ENCODE assay signal across 19 cellular contexts in the genomic region with DNA sequence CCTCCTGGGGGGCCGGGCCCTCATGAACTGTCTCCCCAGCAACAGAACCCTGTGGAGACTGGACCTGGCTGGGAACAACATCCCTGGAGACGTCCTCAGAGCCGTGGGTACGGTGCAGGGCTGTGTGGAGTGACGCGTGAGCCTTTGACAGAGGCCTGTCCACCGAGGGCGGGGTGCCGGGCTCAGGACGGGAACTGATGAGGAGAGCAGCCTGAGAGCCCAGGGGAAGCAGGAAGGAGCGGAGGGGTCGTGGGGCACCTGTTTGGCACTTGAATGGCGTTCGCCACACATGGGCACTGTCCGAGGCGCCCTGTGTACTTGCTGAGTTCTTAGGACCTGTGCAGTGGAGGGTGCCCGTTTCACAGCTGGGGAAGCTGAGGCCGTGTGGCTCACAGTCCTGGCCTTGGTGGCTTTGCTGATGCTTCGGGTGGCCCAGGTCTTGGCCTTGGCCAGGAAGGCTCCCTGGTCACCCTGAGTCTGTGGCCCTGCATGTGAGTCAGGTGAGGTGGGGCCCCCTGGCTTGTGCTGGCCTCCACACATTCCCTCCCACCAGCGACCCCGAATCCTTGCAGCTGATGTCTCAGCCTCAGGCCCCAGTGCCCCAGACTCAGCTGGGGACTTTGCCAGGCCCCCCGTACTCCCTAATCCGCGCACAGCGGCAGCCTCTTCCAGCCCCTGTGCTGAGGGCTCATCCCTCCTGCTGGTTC. TPM values are rescaled to one million over a fixed set of nuclear protein-coding genes. Genes with fewer than 3 reads are reported as not detected.
DNase-seq lines count a peak whose midpoint lies in the region; ATAC-seq, FAIRE-seq and TF ChIP-seq lines count a peak whose summit lies in the region.
"Had no signal": no experiment of that assay in that cellular context is flagged by ENCODE, and none has a peak within 500 bp of the region (broad histone marks: within the 10 kb centered on the region; RNA-seq: fewer than 3 reads in every experiment).

No MANE protein-coding gene starts in this region.

- H3K9me3 ChIP-seq in CD4-positive, alpha-beta T cell (ENCODE audit: control insufficient read depth, low read length): no peaks in the 10 kb centered on the region
- H3K9me3 ChIP-seq in T-helper 17 cell (ENCODE audit: control insufficient read depth, low read length, poor library complexity, severe bottlenecking): no peaks in the 10 kb centered on the region
- H3K9me3 ChIP-seq: SJCRH30 had no signal

- no peaks in the 10 kb centered on the region for H3K27me3 Mint-ChIP-seq in T-helper 2 cell treated with Interferon-gamma antibody and Interleukin-4, amounts not matched to agents 5 μg/mL and 100 μg/mL, for 36 hours (ENCODE audit: low read depth)
- H3K27me3 Mint-ChIP-seq in CD4-positive, alpha-beta T cell: no peaks in the 10 kb centered on the region
- H3K27me3 Mint-ChIP-seq in T-helper 17 cell: no peaks in the 10 kb centered on the region
- H3K27me3 Mint-ChIP-seq in neural crest cell (ENCODE audit: low read depth): peaks cover 4% of the 10 kb centered on the region
- H3K27me3 Mint-ChIP-seq in mesothelial cell of epicardium (ENCODE audit: low read depth): no peaks in the 10 kb centered on the region

- no peaks in the 10 kb centered on the region for H3K9me3 Mint-ChIP-seq in T-helper 2 cell treated with Interferon-gamma antibody and Interleukin-4, amounts not matched to agents 5 μg/mL and 100 μg/mL, for 36 hours
- no peaks in the 10 kb centered on the region for H3K9me3 Mint-ChIP-seq in CD4-positive, alpha-beta T cell
- H3K9me3 Mint-ChIP-seq in neural crest cell: no peaks in the 10 kb centered on the region
- no peaks in the 10 kb centered on the region for H3K9me3 Mint-ChIP-seq in mesothelial cell of epicardium
- H3K9me3 Mint-ChIP-seq: CD14-positive monocyte had no signal

- intact Hi-C loops in CD4-positive, alpha-beta T cell (cut with DNase I, micrococcal nuclease): no loop called here

- peak overlapping the region; percentile 26 for H3K4me3 Mint-ChIP-seq in T-helper 2 cell treated with Interferon-gamma antibody and Interleukin-4, amounts not matched to agents 5 μg/mL and 100 μg/mL, for 36 hours
- peak overlapping the region; percentile 30 for H3K4me3 Mint-ChIP-seq in CD4-positive, alpha-beta T cell
- peak overlapping the region; percentile 57 for H3K4me3 Mint-ChIP-seq in T-helper 17 cell
- peak overlapping the region; percentile 85 for H3K4me3 Mint-ChIP-seq in neural crest cell
- H3K4me3 Mint-ChIP-seq in mesothelial cell of epicardium: no peak overlapping the region
- H3K4me3 Mint-ChIP-seq: CD14-positive monocyte had no signal

- no peak for FAIRE-seq in frontal cortex (lab: Jason Lieb, UNC)
- FAIRE-seq: K562 had no signal

- no peaks in the 10 kb centered on the region for H3K27me3 ChIP-seq in CD4-positive, alpha-beta T cell (ENCODE audit: control insufficient read depth, insufficient read depth, low read length)
- H3K27me3 ChIP-seq: SJCRH30 had no signal

- peaks cover 9% of the 10 kb centered on the region for H3K36me3 Mint-ChIP-seq in T-helper 2 cell treated with Interferon-gamma antibody and Interleukin-4, amounts not matched to agents 5 μg/mL and 100 μg/mL, for 36 hours (ENCODE audit: low read depth)
- peaks cover 5% of the 10 kb centered on the region for H3K36me3 Mint-ChIP-seq in CD4-positive, alpha-beta T cell (ENCODE audit: low read depth)
- no peaks in the 10 kb centered on the region for H3K36me3 Mint-ChIP-seq in T-helper 17 cell (ENCODE audit: low read depth)
- H3K36me3 Mint-ChIP-seq in neural crest cell (ENCODE audit: low read depth): no peaks in the 10 kb centered on the region
- peaks cover 3% of the 10 kb centered on the region for H3K36me3 Mint-ChIP-seq in mesothelial cell of epicardium

- ATAC-seq in CD4-positive, alpha-beta T cell (ENCODE audit: poor library complexity): no peak
- ATAC-seq in T-helper 17 cell: no peak
- ATAC-seq in HG03025 (IDR thresholded peaks at IDR 0.05; ENCODE audit: low FRiP score, unreplicated experiment): no peak
- ATAC-seq: K562 had no signal

- POLR2A ChIA-PET in CD4-positive, alpha-beta T cell (lab: Charles Lee): no interaction called here

- no peak for TF ChIP-seq CTCF in CD4-positive, alpha-beta T cell (IDR thresholded peaks at IDR 0.05)
- no peak for TF ChIP-seq CTCF in neural crest cell (conservative IDR thresholded peaks at IDR 0.05)
- no peak for TF ChIP-seq CTCF in mesothelial cell of epicardium (IDR thresholded peaks at IDR 0.05; ENCODE audit: unreplicated experiment)

- H3K27ac Mint-ChIP-seq in T-helper 2 cell treated with Interferon-gamma antibody and Interleukin-4, amounts not matched to agents 5 μg/mL and 100 μg/mL, for 36 hours: no peak overlapping the region
- H3K27ac Mint-ChIP-seq in CD4-positive, alpha-beta T cell: no peak overlapping the region
- no peak overlapping the region for H3K27ac Mint-ChIP-seq in T-helper 17 cell
- H3K27ac Mint-ChIP-seq in neural crest cell (ENCODE audit: unreplicated experiment): peak overlapping the region; percentile 62
- H3K27ac Mint-ChIP-seq in mesothelial cell of epicardium: no peak overlapping the region

- H3K4me1 Mint-ChIP-seq in T-helper 2 cell treated with Interferon-gamma antibody and Interleukin-4, amounts not matched to agents 5 μg/mL and 100 μg/mL, for 36 hours (ENCODE audit: low read depth): peaks cover 21% of the 10 kb centered on the region
- H3K4me1 Mint-ChIP-seq in CD4-positive, alpha-beta T cell (ENCODE audit: low read depth): peaks cover 25% of the 10 kb centered on the region
- H3K4me1 Mint-ChIP-seq in T-helper 17 cell (peaks cover 26% of the 10 kb centered on the region), neural crest cell (peaks cover 18% of the 10 kb centered on the region), mesothelial cell of epicardium (peaks cover 21% of the 10 kb centered on the region)

- no peak for DNase-seq in T-helper 2 cell treated with Interferon-gamma antibody and Interleukin-4, amounts not matched to agents 5 μg/mL and 100 μg/mL, for 36 hours (ENCODE audit: low spot score)
- DNase-seq in T-helper 2 cell: no peak
- no peak for DNase-seq in CD4-positive, alpha-beta T cell
- no peak for DNase-seq in T-helper 17 cell
- DNase-seq in neural crest cell (ENCODE audit: low read depth, low spot score): no peak
- DNase-seq in mesothelial cell of epicardium (ENCODE audit: low spot score in 2 of 2, unreplicated experiment in 2 of 2): no peak
- DNase-seq in frontal cortex (ENCODE audit: low spot score in 2 of 2): no peak
- DNase-seq: 8988T, DMS79, MM.1S, NCI-H1048, NCI-H1417 treated with DMSO at 0.1 percent for 48 hours, NCI-H1930, NCI-H510A, NCI-H748 treated with DMSO at 0.1 percent for 48 hours, SJCRH30 had no signal

- no peak overlapping the region for H3K27ac ChIP-seq in CD4-positive, alpha-beta T cell (ENCODE audit: low read depth, low read length)
- H3K27ac ChIP-seq: SJCRH30 had no signal

- CTCF ChIA-PET in CD4-positive, alpha-beta T cell (lab: Charles Lee): interaction anchor here (1.1 kb wide), 1 partner anchor 66 kb away, joined by 3 read pairs; no protein-coding TSS in a partner anchor

RNA-seq across cellular contexts. Expression of gene LRRC45, which starts 2.4 kb away (rescaled TPM):
- total RNA-seq in CD4-positive, alpha-beta T cell: 10 to 100 TPM; 17.7 to 17.9 TPM
- 10 to 100 TPM; 12.9 to 13.5 TPM for total RNA-seq in T-helper 17 cell
- total RNA-seq in neural crest cell: 55.7 and 63.5 TPM in 2 replicates
- 16.9 to 18.5 TPM (median 17.9 TPM) in 3 replicates for total RNA-seq in mesothelial cell of epicardium
- total RNA-seq in frontal cortex: 14.3 TPM

RNA-seq across cellular contexts. Expression of gene CENPX, which starts 2.9 kb away (rescaled TPM):
- total RNA-seq in CD4-positive, alpha-beta T cell: 10 to 100 TPM; 14.9 to 19.6 TPM
- 10 to 100 TPM; 20.9 to 21.1 TPM for total RNA-seq in T-helper 17 cell
- total RNA-seq in neural crest cell: 129 and 135 TPM in 2 replicates
- total RNA-seq in mesothelial cell of epicardium: 40.0 to 45.5 TPM (median 40.6 TPM) in 3 replicates
- total RNA-seq in frontal cortex: 31.0 TPM

RNA-seq across cellular contexts. Expression of gene RAC3, which starts 5.9 kb away (rescaled TPM):
- 1 to 10 TPM; 3.3 to 5.3 TPM for total RNA-seq in CD4-positive, alpha-beta T cell
- total RNA-seq in T-helper 17 cell (1 to 10 TPM; 2.6 to 3.1 TPM), neural crest cell (73.6 and 75.0 TPM in 2 replicates), mesothelial cell of epicardium (32.6 to 34.6 TPM (median 33.6 TPM) in 3 replicates), frontal cortex (110 TPM)

RNA-seq across cellular contexts. Expression of gene DCXR, which starts 11.9 kb away (rescaled TPM):
- 100 to 1,000 TPM; 103 to 119 TPM for total RNA-seq in CD4-positive, alpha-beta T cell
- 10 to 100 TPM; 55.6 to 77.5 TPM for total RNA-seq in T-helper 17 cell
- total RNA-seq in neural crest cell: 198 and 199 TPM in 2 replicates
- total RNA-seq in mesothelial cell of epicardium: 73.5 to 80.2 TPM (median 77.6 TPM) in 3 replicates
- total RNA-seq in frontal cortex: 25.7 TPM

RNA-seq across cellular contexts. Expression of gene RFNG, which starts 26.1 kb away (rescaled TPM):
- 10 to 100 TPM; 28.1 to 31.2 TPM for total RNA-seq in CD4-positive, alpha-beta T cell
- 10 to 100 TPM; 26.5 to 28.3 TPM for total RNA-seq in T-helper 17 cell
- 44.5 and 46.0 TPM in 2 replicates for total RNA-seq in neural crest cell
- 53.8 to 57.3 TPM (median 55.6 TPM) in 3 replicates for total RNA-seq in mesothelial cell of epicardium
- total RNA-seq in frontal cortex: 21.2 TPM
